40 cellular contexts compared by ENCODE assay signal in genomic region chr5:81675420-81675819, GRCh38.
"Had no signal": no experiment of that assay in that cellular context is flagged by ENCODE, and none has a peak within 500 bp of the region (broad histone marks: within the 10 kb centered on the region; RNA-seq: fewer than 3 reads in every experiment).

No MANE protein-coding gene starts in this region.

- H3K36me3 ChIP-seq: adrenal gland, ascending aorta, brain microvascular endothelial cell, breast epithelium, cardiac muscle cell had no signal

- DNase-seq: activated effector memory CD4-positive, alpha-beta T cell treated with anti-CD3 and anti-CD28 coated beads, Interleukin-2, amount 50 U/mL, for 16 hours; activated effector memory CD4-positive, alpha-beta T cell treated with Interleukin-2 at 50 U/mL for 16 hours; activated gamma-delta T cell; activated gamma-delta T cell treated with Interleukin-2 at 50 U/mL for 16 hours; activated naive CD4-positive, alpha-beta T cell; activated naive CD4-positive, alpha-beta T cell treated with anti-CD3 and anti-CD28 coated beads for 36 hours; activated naive CD4-positive, alpha-beta T cell treated with anti-CD3 and anti-CD28 coated beads, Interleukin-2, amount 10 ng/mL, durations not matched to agents 7 days and 5 days; activated naive CD4-positive, alpha-beta T cell treated with anti-CD3 and anti-CD28 coated beads, Interleukin-2, amount 50 U/mL, for 16 hours; activated naive CD4-positive, alpha-beta T cell treated with Interleukin-2 at 50 U/mL for 16 hours; activated naive CD8-positive, alpha-beta T cell treated with anti-CD3 and anti-CD28 coated beads for 36 hours; activated naive CD8-positive, alpha-beta T cell treated with anti-CD3 and anti-CD28 coated beads, Interleukin-2, amount 10 ng/mL, durations not matched to agents 7 days and 5 days; activated naive CD8-positive, alpha-beta T cell treated with anti-CD3 and anti-CD28 coated beads, Interleukin-2, amount 50 U/mL, for 24 hours; activated T-cell treated with anti-CD3 and anti-CD28 coated beads, Interleukin-2, amount 50 U/mL, for 1 hour; activated T-cell treated with anti-CD3 and anti-CD28 coated beads, Interleukin-2, amount 50 U/mL, for 24 hours; activated T-cell treated with anti-CD3 and anti-CD28 coated beads, Interleukin-2, amount 50 U/mL, for 4 hours; activated T-cell treated with anti-CD3 and anti-CD28 coated beads, Interleukin-2, amount 50 U/mL, for 48 hours; activated T-cell treated with anti-CD3 and anti-CD28 coated beads, Interleukin-2, amount 50 U/mL, for 72 hours; adrenal gland; amniotic stem cell; amygdala; anterior cingulate cortex; aorta; body of pancreas; brain microvascular endothelial cell; caudate nucleus; central memory CD4-positive, alpha-beta T cell; cerebellar nuclear complex had no signal

- FAIRE-seq: astrocyte, bronchial epithelial cell had no signal

- H3K27me3 Mint-ChIP-seq: activated naive CD4-positive, alpha-beta T cell treated with anti-CD3 and anti-CD28 coated beads, Interleukin-2, amount 10 ng/mL, durations not matched to agents 7 days and 5 days; activated naive CD4-positive, alpha-beta T cell treated with anti-CD3 and anti-CD28 coated beads, Interleukin-2, amount 50 U/mL, for 24 hours; activated naive CD8-positive, alpha-beta T cell; activated naive CD8-positive, alpha-beta T cell treated with anti-CD3 and anti-CD28 coated beads for 36 hours; activated naive CD8-positive, alpha-beta T cell treated with anti-CD3 and anti-CD28 coated beads, Interleukin-2, amount 10 ng/mL, durations not matched to agents 7 days and 5 days; activated naive CD8-positive, alpha-beta T cell treated with anti-CD3 and anti-CD28 coated beads, Interleukin-2, amount 50 U/mL, for 24 hours; activated T-cell treated with anti-CD3 and anti-CD28 coated beads, Interleukin-2, amount 50 U/mL, for 24 hours; activated T-helper 17 cell treated with anti-CD3 and anti-CD28 coated beads, Interleukin-2, amount 50 U/mL, for 72 hours; brain; central memory CD8-positive, alpha-beta T cell had no signal

- H3K36me3 Mint-ChIP-seq: activated naive CD4-positive, alpha-beta T cell treated with anti-CD3 and anti-CD28 coated beads, Interleukin-2, amount 10 ng/mL, durations not matched to agents 7 days and 5 days had no signal

- H3K4me3 ChIP-seq: adrenal gland, ascending aorta, body of pancreas, breast epithelium, cardiac muscle cell had no signal

- H3K27ac Mint-ChIP-seq: activated naive CD4-positive, alpha-beta T cell treated with anti-CD3 and anti-CD28 coated beads for 36 hours; activated naive CD4-positive, alpha-beta T cell treated with anti-CD3 and anti-CD28 coated beads, Interleukin-2, amount 10 ng/mL, durations not matched to agents 7 days and 5 days; activated naive CD4-positive, alpha-beta T cell treated with anti-CD3 and anti-CD28 coated beads, Interleukin-2, amount 50 U/mL, for 24 hours; activated naive CD8-positive, alpha-beta T cell; activated naive CD8-positive, alpha-beta T cell treated with anti-CD3 and anti-CD28 coated beads for 36 hours; activated naive CD8-positive, alpha-beta T cell treated with anti-CD3 and anti-CD28 coated beads, Interleukin-2, amount 10 ng/mL, durations not matched to agents 7 days and 5 days; activated naive CD8-positive, alpha-beta T cell treated with anti-CD3 and anti-CD28 coated beads, Interleukin-2, amount 50 U/mL, for 24 hours; activated T-cell treated with anti-CD3 and anti-CD28 coated beads, Interleukin-2, amount 50 U/mL, for 24 hours; activated T-cell treated with anti-CD3 and anti-CD28 coated beads, Interleukin-2, amount 50 U/mL, for 72 hours; activated T-helper 1 cell treated with anti-CD3 and anti-CD28 coated beads, Interleukin-12 subunit alpha, Interleukin-12 subunit beta, Interleukin-2, Interleukin-4 antibody, amounts not matched to agents 30 ng/mL and 10 ng/mL and 1 ng/mL, durations not matched to agents 14 hours and 24 hours and 36 hours; activated T-helper 17 cell treated with anti-CD3 and anti-CD28 coated beads, Interleukin-2, amount 50 U/mL, for 72 hours; activated T-helper 2 cell treated with anti-CD3 and anti-CD28 coated beads, Interferon-gamma antibody, Interleukin-2, Interleukin-4, amounts not matched to agents 10 μg/mL and 5 μg/mL and 100 μg/mL, durations not matched to agents 14 hours and 24 hours and 36 hours; brain had no signal

- H3K9me3 Mint-ChIP-seq: activated naive CD4-positive, alpha-beta T cell treated with anti-CD3 and anti-CD28 coated beads, Interleukin-2, amount 10 ng/mL, durations not matched to agents 7 days and 5 days; activated naive CD4-positive, alpha-beta T cell treated with anti-CD3 and anti-CD28 coated beads, Interleukin-2, amount 50 U/mL, for 24 hours; activated T-cell treated with anti-CD3 and anti-CD28 coated beads, Interleukin-2, amount 50 U/mL, for 24 hours; activated T-helper 17 cell treated with anti-CD3 and anti-CD28 coated beads, Interleukin-2, amount 50 U/mL, for 72 hours; central memory CD8-positive, alpha-beta T cell had no signal

- H3K27me3 ChIP-seq: adrenal gland, ascending aorta, body of pancreas, brain microvascular endothelial cell, breast epithelium, cardiac muscle cell had no signal

- H3K27ac ChIP-seq: adrenal gland, ascending aorta, body of pancreas, brain microvascular endothelial cell, breast epithelium, cardiac muscle cell had no signal

- H3K4me3 Mint-ChIP-seq: activated naive CD4-positive, alpha-beta T cell treated with anti-CD3 and anti-CD28 coated beads for 36 hours; activated naive CD4-positive, alpha-beta T cell treated with anti-CD3 and anti-CD28 coated beads, Interleukin-2, amount 10 ng/mL, durations not matched to agents 7 days and 5 days; activated naive CD4-positive, alpha-beta T cell treated with anti-CD3 and anti-CD28 coated beads, Interleukin-2, amount 50 U/mL, for 24 hours; activated naive CD8-positive, alpha-beta T cell; activated naive CD8-positive, alpha-beta T cell treated with anti-CD3 and anti-CD28 coated beads for 36 hours; activated naive CD8-positive, alpha-beta T cell treated with anti-CD3 and anti-CD28 coated beads, Interleukin-2, amount 10 ng/mL, durations not matched to agents 7 days and 5 days; activated naive CD8-positive, alpha-beta T cell treated with anti-CD3 and anti-CD28 coated beads, Interleukin-2, amount 50 U/mL, for 24 hours; activated T-cell treated with anti-CD3 and anti-CD28 coated beads, Interleukin-2, amount 50 U/mL, for 24 hours; activated T-cell treated with anti-CD3 and anti-CD28 coated beads, Interleukin-2, amount 50 U/mL, for 4 hours; activated T-cell treated with anti-CD3 and anti-CD28 coated beads, Interleukin-2, amount 50 U/mL, for 72 hours; activated T-helper 1 cell treated with anti-CD3 and anti-CD28 coated beads, Interleukin-12 subunit alpha, Interleukin-12 subunit beta, Interleukin-2, Interleukin-4 antibody, amounts not matched to agents 30 ng/mL and 10 ng/mL and 1 ng/mL, durations not matched to agents 14 hours and 24 hours and 36 hours; activated T-helper 17 cell treated with anti-CD3 and anti-CD28 coated beads, Interleukin-2, amount 50 U/mL, for 72 hours; brain; central memory CD8-positive, alpha-beta T cell had no signal

- H3K4me1 Mint-ChIP-seq: activated naive CD4-positive, alpha-beta T cell treated with anti-CD3 and anti-CD28 coated beads, Interleukin-2, amount 10 ng/mL, durations not matched to agents 7 days and 5 days; activated naive CD8-positive, alpha-beta T cell treated with anti-CD3 and anti-CD28 coated beads for 36 hours; activated naive CD8-positive, alpha-beta T cell treated with anti-CD3 and anti-CD28 coated beads, Interleukin-2, amount 10 ng/mL, durations not matched to agents 7 days and 5 days had no signal

- ATAC-seq: activated naive CD4-positive, alpha-beta T cell treated with anti-CD3 and anti-CD28 coated beads, Interleukin-2, amount 50 U/mL, for 72 hours; activated naive CD8-positive, alpha-beta T cell treated with anti-CD3 and anti-CD28 coated beads, Interleukin-2, amount 50 U/mL, for 24 hours; activated T-cell treated with anti-CD3 and anti-CD28 coated beads, Interleukin-2, amount 50 U/mL, for 4 hours; activated T-cell treated with anti-CD3 and anti-CD28 coated beads, Interleukin-2, amount 50 U/mL, for 72 hours; activated T-helper 17 cell treated with anti-CD3 and anti-CD28 coated beads, Interleukin-2, amount 50 U/mL, for 72 hours; body of pancreas had no signal

- H3K9me3 ChIP-seq: adrenal gland, ascending aorta, body of pancreas, breast epithelium had no signal
